ENCODE assay signal across 8 cellular contexts in genomic region chr15:74461847-74462511, GRCh38. TPM values are rescaled to one million over a fixed set of nuclear protein-coding genes. Genes with fewer than 3 reads are reported as not detected.
A peak's percentile ranks its signal among the peaks of the same experiment; 100 is the strongest.
DNase-seq lines count a peak whose midpoint lies in the region; ATAC-seq, FAIRE-seq and TF ChIP-seq lines count a peak whose summit lies in the region.

No MANE protein-coding gene starts in this region.

- 18 to 19% methylated on average over 8 of the region's 8 CpGs for WGBS in body of pancreas, 2 donors

- H3K27ac ChIP-seq in PC-3 (ENCODE audit: low read length) (peak overlapping the region; percentile 57), body of pancreas (peak overlapping the region in 2 of 4 donors; percentile 65 to 72)

- ATAC-seq in PC-3 (0 out of 2 replicates have a peak, but pooled peaks have one; percentile 18), body of pancreas (no peak)

- H3K9me2 ChIP-seq in PC-3 (replicated peaks; ENCODE audit: low read length), result no peaks in the 10 kb centered on the region

- no peaks in the 10 kb centered on the region for H3K27me3 ChIP-seq in PC-3 (ENCODE audit: low read length)
- H3K27me3 ChIP-seq in body of pancreas, result no peaks in the 10 kb centered on the region

- POLR2A ChIA-PET in PC-3 (lab: Charles Lee; ENCODE audit: unreplicated experiment), result interaction anchor here (0.7 kb wide), 1 partner anchor 155 kb away, joined by 5 read pairs; no protein-coding TSS in a partner anchor

- H3K9ac ChIP-seq in PC-3 (ENCODE audit: low read length), result peak overlapping the region; percentile 75

- H3K36me3 ChIP-seq in PC-3 (ENCODE audit: low read depth, low read length) (peaks cover 4% of the 10 kb centered on the region; the same call in 1 of the 2 replicates), body of pancreas (replicated peaks in 1 of 2; ENCODE audit: insufficient read depth in 1 of 2, low read depth in 2 of 2) (peaks cover 0 to 2% of the 10 kb centered on the region in 2 donors)

- H2AFZ ChIP-seq in PC-3 (ENCODE audit: low read length), result peak overlapping the region; percentile 88

- H3K79me2 ChIP-seq in PC-3 (ENCODE audit: low read length), result peaks cover 36% of the 10 kb centered on the region

- no peak for TF ChIP-seq POLR2A in body of pancreas (IDR thresholded peaks at IDR 0.05)
- TF ChIP-seq POLR2A in GM12892 (IDR thresholded peaks at IDR 0.05; ENCODE audit: low read depth, low read length), result no peak

- H4K20me1 ChIP-seq in PC-3 (ENCODE audit: low read length), result no peaks in the 10 kb centered on the region

- no peaks in the 10 kb centered on the region for H3F3A ChIP-seq in PC-3 (ENCODE audit: low read length, unreplicated experiment)

- H3K4me1 ChIP-seq in PC-3 (ENCODE audit: insufficient read depth, low read length) (0 out of 2 replicates have a peak, but pooled peaks cover 5% of the 10 kb centered on the region), body of pancreas (peaks cover 21% of the 10 kb centered on the region)

- TF ChIP-seq CTCF in GM12865 (IDR thresholded peaks at IDR 0.05; ENCODE audit: insufficient read depth, low read depth, low read length, missing control alignments), result no peak
- no peak for TF ChIP-seq CTCF in PC-3 (conservative IDR thresholded peaks at IDR 0.05; ENCODE audit: low read depth, low read length)
- TF ChIP-seq CTCF in epithelial cell of esophagus (IDR thresholded peaks at IDR 0.05; ENCODE audit: insufficient read depth, low read depth, low read length, missing control alignments), result no peak
- TF ChIP-seq CTCF in body of pancreas (IDR thresholded peaks at IDR 0.05), result no peak

- DNase-seq in GM12865 (ENCODE audit: low read depth) (peak; percentile 15), PC-3 (peak; percentile 27), epithelial cell of esophagus (ENCODE audit: low read depth) (peak; percentile 12), renal cortical epithelial cell (ENCODE audit: low read depth) (peak; percentile 3), NCI-H1092 (lab: John Stamatoyannopoulos, UW) (no peak), body of pancreas (no peak), NCI-H146 treated with DMSO at 0.1 percent for 48 hours (lab: John Stamatoyannopoulos, UW; ENCODE audit: unreplicated experiment) (no peak), GM12892 (ENCODE audit: insufficient read length) (no peak)

- CTCF ChIA-PET in PC-3 (lab: Charles Lee), result interaction anchor here (0.7 kb wide), 1 partner anchor 53 kb away, joined by 3 read pairs; no protein-coding TSS in a partner anchor

- H3K9me3 ChIP-seq in PC-3 (ENCODE audit: low read length) (0 out of 2 replicates have a peak, but pooled peaks cover 4% of the 10 kb centered on the region), body of pancreas (no peaks in the 10 kb centered on the region)

- intact Hi-C loops in PC-3 (cut with micrococcal nuclease) (loop anchor here (1.0 to 5.0 kb wide), 3 partner anchors 80 to 155 kb away; partner anchors contain the start of gene ARID3B), body of pancreas (cut with DNase I) (loop anchor here (10.0 kb wide), 1 partner anchor 73 kb away; no protein-coding TSS in a partner anchor)

- H3K4me3 ChIP-seq in GM12865 (ENCODE audit: low read depth, low read length) (peak overlapping the region; percentile 80), PC-3 (ENCODE audit: low read length) (peak overlapping the region; percentile 85), epithelial cell of esophagus (ENCODE audit: low read length) (peak overlapping the region; percentile 98), body of pancreas (no peak overlapping the region)

- peak overlapping the region; percentile 97 for H3K4me2 ChIP-seq in PC-3 (ENCODE audit: low read length)

- BruUV-seq in PC-3 (replicated peaks; lab: Mats Ljungman, UMichigan), result no TSS peak

- no peak for FAIRE-seq in GM12892 (lab: Jason Lieb, UNC)

RNA-seq across cellular contexts. Expression of gene UBL7, which starts 1.0 kb away (rescaled TPM):
- 46.1 and 57.1 TPM in 2 replicates for total RNA-seq in PC-3 (2014; rRNA removed)
- total RNA-seq in renal cortical epithelial cell, result 31.2 and 40.3 TPM in 2 replicates
- 10 to 100 TPM; 25.7 to 47.2 TPM for total RNA-seq in body of pancreas
- polyA plus RNA-seq in GM12892 (2012; ENCODE audit: missing spikeins), result 62.5 TPM

RNA-seq across cellular contexts. Expression of gene SEMA7A, which starts 28.2 kb away (rescaled TPM):
- total RNA-seq in PC-3 (2014; rRNA removed) (74.9 and 75.9 TPM in 2 replicates), renal cortical epithelial cell (9.5 and 143 TPM in 2 replicates), body of pancreas (under 1 TPM; 0.33 to 0.52 TPM)
- 61.4 TPM for polyA plus RNA-seq in GM12892 (2012; ENCODE audit: missing spikeins)

Comparison
In these comparisons a context has a peak if more than half of its experiments do, and no peak if none do; other contexts are left out.
1. DNase-seq: peak in GM12865 (single experiment), PC-3 (single experiment), epithelial cell of esophagus (single experiment) and renal cortical epithelial cell (single experiment); none in NCI-H1092 (single experiment), body of pancreas (0 of 4), NCI-H146 treated with DMSO at 0.1 percent for 48 hours (single experiment) and GM12892 (single experiment).
2. H3K4me3 ChIP-seq: peak in GM12865 (single experiment), PC-3 (single experiment) and epithelial cell of esophagus (single experiment); none in body of pancreas (0 of 2).